Comparison of ENCODE assay signal across 1 cellular context in the genomic region with DNA sequence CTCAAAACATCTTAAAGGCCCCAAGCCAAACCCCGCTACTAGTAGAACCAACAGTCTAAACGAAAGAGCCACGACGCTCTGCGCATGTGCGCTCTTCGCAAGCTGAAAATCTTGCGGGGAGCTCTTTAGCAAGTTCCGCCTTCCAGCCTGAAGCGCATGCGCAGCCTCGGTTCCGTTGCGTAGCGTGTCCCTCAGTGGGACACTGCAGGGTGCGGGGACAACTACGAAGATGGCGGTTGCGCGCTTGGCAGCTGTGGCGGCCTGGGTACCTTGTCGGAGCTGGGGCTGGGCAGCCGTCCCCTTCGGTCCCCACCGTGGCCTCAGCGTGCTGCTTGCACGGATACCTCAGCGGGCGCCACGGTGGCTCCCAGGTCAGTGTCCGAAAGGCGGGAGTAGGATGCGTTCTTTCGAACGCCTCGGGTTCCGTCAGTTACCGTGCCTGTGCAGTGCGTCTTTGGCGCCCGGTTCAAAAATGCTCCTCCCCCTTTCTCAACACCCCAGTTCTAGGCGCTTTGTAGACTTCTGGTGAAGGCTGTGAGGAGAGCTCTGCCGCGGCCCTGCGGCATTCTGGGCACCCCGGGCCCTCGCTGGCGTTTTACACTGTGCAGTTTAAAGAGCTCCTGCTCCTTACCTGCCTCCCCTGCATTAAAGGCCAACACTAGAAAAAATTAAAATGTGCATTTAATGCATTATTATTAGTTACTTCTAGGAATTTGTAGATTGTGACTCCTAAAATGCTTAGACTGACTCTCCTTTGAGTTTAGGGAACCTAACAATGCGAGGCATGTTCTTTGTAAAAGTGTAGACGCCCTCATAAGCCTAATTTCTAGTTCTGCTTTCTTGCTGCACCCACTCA.
A peak's percentile ranks its signal among the peaks of the same experiment; 100 is the strongest.
TF ChIP-seq lines count a peak whose summit lies in the region.

A gene (plus strand): TSS at position 194 of the 856 bp plus-strand sequence. CDS start 36 bp downstream, at position 230.

TF ChIP-seq in HepG2, 621 proteins besides CTCF, POLR2A, EP300 and RAD21 (continued from another document and continues in another):
- TF ChIP-seq, protein P1, sequence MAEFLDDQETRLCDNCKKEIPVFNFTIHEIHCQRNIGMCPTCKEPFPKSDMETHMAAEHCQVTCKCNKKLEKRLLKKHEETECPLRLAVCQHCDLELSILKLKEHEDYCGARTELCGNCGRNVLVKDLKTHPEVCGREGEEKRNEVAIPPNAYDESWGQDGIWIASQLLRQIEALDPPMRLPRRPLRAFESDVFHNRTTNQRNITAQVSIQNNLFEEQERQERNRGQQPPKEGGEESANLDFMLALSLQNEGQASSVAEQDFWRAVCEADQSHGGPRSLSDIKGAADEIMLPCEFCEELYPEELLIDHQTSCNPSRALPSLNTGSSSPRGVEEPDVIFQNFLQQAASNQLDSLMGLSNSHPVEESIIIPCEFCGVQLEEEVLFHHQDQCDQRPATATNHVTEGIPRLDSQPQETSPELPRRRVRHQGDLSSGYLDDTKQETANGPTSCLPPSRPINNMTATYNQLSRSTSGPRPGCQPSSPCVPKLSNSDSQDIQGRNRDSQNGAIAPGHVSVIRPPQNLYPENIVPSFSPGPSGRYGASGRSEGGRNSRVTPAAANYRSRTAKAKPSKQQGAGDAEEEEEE (CRISPR knock-in tag; IDR thresholded peaks at IDR 0.05; ENCODE audit: borderline replicate concordance), result peak; percentile 75; the same call in 1 of the 2 replicates
- TF ChIP-seq, protein P2, sequence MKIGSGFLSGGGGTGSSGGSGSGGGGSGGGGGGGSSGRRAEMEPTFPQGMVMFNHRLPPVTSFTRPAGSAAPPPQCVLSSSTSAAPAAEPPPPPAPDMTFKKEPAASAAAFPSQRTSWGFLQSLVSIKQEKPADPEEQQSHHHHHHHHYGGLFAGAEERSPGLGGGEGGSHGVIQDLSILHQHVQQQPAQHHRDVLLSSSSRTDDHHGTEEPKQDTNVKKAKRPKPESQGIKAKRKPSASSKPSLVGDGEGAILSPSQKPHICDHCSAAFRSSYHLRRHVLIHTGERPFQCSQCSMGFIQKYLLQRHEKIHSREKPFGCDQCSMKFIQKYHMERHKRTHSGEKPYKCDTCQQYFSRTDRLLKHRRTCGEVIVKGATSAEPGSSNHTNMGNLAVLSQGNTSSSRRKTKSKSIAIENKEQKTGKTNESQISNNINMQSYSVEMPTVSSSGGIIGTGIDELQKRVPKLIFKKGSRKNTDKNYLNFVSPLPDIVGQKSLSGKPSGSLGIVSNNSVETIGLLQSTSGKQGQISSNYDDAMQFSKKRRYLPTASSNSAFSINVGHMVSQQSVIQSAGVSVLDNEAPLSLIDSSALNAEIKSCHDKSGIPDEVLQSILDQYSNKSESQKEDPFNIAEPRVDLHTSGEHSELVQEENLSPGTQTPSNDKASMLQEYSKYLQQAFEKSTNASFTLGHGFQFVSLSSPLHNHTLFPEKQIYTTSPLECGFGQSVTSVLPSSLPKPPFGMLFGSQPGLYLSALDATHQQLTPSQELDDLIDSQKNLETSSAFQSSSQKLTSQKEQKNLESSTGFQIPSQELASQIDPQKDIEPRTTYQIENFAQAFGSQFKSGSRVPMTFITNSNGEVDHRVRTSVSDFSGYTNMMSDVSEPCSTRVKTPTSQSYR (CRISPR knock-in tag; IDR thresholded peaks at IDR 0.05; ENCODE audit: borderline replicate concordance), result peak; percentile 15; the same call in 1 of the 2 replicates
- peak; percentile 95 for TF ChIP-seq TAF1 (CRISPR knock-in tag; IDR thresholded peaks at IDR 0.05)
- TF ChIP-seq SMAD9 (CRISPR knock-in tag; IDR thresholded peaks at IDR 0.05), result no peak
- TF ChIP-seq FOXO1 (CRISPR knock-in tag; IDR thresholded peaks at IDR 0.05), result peak; percentile 66; the same call in 1 of the 2 replicates
- TF ChIP-seq KAT7 (CRISPR knock-in tag; IDR thresholded peaks at IDR 0.05; ENCODE audit: borderline replicate concordance), result peak; percentile 69; the same call in 1 of the 2 replicates
- TF ChIP-seq, protein P3, sequence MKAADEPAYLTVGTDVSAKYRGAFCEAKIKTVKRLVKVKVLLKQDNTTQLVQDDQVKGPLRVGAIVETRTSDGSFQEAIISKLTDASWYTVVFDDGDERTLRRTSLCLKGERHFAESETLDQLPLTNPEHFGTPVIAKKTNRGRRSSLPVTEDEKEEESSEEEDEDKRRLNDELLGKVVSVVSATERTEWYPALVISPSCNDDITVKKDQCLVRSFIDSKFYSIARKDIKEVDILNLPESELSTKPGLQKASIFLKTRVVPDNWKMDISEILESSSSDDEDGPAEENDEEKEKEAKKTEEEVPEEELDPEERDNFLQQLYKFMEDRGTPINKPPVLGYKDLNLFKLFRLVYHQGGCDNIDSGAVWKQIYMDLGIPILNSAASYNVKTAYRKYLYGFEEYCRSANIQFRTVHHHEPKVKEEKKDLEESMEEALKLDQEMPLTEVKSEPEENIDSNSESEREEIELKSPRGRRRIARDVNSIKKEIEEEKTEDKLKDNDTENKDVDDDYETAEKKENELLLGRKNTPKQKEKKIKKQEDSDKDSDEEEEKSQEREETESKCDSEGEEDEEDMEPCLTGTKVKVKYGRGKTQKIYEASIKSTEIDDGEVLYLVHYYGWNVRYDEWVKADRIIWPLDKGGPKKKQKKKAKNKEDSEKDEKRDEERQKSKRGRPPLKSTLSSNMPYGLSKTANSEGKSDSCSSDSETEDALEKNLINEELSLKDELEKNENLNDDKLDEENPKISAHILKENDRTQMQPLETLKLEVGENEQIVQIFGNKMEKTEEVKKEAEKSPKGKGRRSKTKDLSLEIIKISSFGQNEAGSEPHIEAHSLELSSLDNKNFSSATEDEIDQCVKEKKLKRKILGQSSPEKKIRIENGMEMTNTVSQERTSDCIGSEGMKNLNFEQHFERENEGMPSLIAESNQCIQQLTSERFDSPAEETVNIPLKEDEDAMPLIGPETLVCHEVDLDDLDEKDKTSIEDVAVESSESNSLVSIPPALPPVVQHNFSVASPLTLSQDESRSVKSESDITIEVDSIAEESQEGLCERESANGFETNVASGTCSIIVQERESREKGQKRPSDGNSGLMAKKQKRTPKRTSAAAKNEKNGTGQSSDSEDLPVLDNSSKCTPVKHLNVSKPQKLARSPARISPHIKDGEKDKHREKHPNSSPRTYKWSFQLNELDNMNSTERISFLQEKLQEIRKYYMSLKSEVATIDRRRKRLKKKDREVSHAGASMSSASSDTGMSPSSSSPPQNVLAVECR (CRISPR knock-in tag; IDR thresholded peaks at IDR 0.05; ENCODE audit: borderline replicate concordance), result peak; percentile 91; the same call in 1 of the 2 replicates
- peak; percentile 61 for TF ChIP-seq MED1 (CRISPR knock-in tag; IDR thresholded peaks at IDR 0.05)
- TF ChIP-seq, protein P4, sequence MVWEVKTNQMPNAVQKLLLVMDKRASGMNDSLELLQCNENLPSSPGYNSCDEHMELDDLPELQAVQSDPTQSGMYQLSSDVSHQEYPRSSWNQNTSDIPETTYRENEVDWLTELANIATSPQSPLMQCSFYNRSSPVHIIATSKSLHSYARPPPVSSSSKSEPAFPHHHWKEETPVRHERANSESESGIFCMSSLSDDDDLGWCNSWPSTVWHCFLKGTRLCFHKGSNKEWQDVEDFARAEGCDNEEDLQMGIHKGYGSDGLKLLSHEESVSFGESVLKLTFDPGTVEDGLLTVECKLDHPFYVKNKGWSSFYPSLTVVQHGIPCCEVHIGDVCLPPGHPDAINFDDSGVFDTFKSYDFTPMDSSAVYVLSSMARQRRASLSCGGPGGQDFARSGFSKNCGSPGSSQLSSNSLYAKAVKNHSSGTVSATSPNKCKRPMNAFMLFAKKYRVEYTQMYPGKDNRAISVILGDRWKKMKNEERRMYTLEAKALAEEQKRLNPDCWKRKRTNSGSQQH (CRISPR knock-in tag; IDR thresholded peaks at IDR 0.05; ENCODE audit: low read depth), result peak; percentile 21; the same call in 1 of the 2 replicates
- no peak for TF ChIP-seq ESRRA (CRISPR knock-in tag; IDR thresholded peaks at IDR 0.05; ENCODE audit: low read depth)
- TF ChIP-seq ZMAT3 (CRISPR knock-in tag; conservative IDR thresholded peaks at IDR 0.05), result peak; percentile 88
- TF ChIP-seq, protein P5, sequence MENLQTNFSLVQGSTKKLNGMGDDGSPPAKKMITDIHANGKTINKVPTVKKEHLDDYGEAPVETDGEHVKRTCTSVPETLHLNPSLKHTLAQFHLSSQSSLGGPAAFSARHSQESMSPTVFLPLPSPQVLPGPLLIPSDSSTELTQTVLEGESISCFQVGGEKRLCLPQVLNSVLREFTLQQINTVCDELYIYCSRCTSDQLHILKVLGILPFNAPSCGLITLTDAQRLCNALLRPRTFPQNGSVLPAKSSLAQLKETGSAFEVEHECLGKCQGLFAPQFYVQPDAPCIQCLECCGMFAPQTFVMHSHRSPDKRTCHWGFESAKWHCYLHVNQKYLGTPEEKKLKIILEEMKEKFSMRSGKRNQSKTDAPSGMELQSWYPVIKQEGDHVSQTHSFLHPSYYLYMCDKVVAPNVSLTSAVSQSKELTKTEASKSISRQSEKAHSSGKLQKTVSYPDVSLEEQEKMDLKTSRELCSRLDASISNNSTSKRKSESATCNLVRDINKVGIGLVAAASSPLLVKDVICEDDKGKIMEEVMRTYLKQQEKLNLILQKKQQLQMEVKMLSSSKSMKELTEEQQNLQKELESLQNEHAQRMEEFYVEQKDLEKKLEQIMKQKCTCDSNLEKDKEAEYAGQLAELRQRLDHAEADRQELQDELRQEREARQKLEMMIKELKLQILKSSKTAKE (CRISPR knock-in tag; IDR thresholded peaks at IDR 0.05; ENCODE audit: borderline replicate concordance), result 0 out of 2 replicates have a peak, but pooled peaks have one; percentile 42
- TF ChIP-seq, protein P6, sequence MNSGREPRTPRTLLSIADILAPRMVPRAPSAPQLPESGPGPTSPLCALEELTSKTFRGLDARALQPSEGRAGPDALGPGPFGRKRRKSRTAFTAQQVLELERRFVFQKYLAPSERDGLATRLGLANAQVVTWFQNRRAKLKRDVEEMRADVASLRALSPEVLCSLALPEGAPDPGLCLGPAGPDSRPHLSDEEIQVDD (CRISPR knock-in tag; IDR thresholded peaks at IDR 0.05; ENCODE audit: borderline replicate concordance), result 0 out of 2 replicates have a peak, but pooled peaks have one; percentile 58
- TF ChIP-seq NPAS2 (CRISPR knock-in tag; IDR thresholded peaks at IDR 0.05; ENCODE audit: borderline replicate concordance), result no peak
- TF ChIP-seq NFE2L1 (CRISPR knock-in tag; IDR thresholded peaks at IDR 0.05; ENCODE audit: borderline replicate concordance), result 0 out of 2 replicates have a peak, but pooled peaks have one; percentile 33
- TF ChIP-seq U2AF1 (optimal IDR thresholded peaks at IDR 0.05; ENCODE audit: low read depth, low read length), result no peak
- peak; percentile 66; the same call in 1 of the 2 replicates for TF ChIP-seq NKX3-1 (CRISPR knock-in tag; IDR thresholded peaks at IDR 0.05)
- TF ChIP-seq, protein P7, sequence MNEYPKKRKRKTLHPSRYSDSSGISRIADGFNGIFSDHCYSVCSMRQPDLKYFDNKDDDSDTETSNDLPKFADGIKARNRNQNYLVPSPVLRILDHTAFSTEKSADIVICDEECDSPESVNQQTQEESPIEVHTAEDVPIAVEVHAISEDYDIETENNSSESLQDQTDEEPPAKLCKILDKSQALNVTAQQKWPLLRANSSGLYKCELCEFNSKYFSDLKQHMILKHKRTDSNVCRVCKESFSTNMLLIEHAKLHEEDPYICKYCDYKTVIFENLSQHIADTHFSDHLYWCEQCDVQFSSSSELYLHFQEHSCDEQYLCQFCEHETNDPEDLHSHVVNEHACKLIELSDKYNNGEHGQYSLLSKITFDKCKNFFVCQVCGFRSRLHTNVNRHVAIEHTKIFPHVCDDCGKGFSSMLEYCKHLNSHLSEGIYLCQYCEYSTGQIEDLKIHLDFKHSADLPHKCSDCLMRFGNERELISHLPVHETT (CRISPR knock-in tag; conservative IDR thresholded peaks at IDR 0.05), result 0 out of 2 replicates have a peak, but pooled peaks have one; percentile 47
- TF ChIP-seq, protein P8, sequence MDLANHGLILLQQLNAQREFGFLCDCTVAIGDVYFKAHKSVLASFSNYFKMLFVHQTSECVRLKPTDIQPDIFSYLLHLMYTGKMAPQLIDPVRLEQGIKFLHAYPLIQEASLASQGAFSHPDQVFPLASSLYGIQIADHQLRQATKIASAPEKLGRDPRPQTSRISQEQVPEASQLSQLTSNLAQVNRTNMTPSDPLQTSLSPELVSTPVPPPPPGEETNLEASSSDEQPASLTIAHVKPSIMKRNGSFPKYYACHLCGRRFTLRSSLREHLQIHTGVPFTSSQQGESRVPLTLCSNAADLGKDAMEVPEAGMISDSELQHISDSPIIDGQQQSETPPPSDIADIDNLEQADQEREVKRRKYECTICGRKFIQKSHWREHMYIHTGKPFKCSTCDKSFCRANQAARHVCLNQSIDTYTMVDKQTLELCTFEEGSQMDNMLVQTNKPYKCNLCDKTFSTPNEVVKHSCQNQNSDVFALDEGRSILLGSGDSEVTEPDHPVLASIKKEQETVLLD (CRISPR knock-in tag; IDR thresholded peaks at IDR 0.05; ENCODE audit: low read depth), result 0 out of 2 replicates have a peak, but pooled peaks have one; percentile 46
- TF ChIP-seq YEATS4 (CRISPR knock-in tag; IDR thresholded peaks at IDR 0.05; ENCODE audit: borderline replicate concordance), result peak; percentile 85
- TF ChIP-seq KLF11 (CRISPR knock-in tag; IDR thresholded peaks at IDR 0.05), result peak; percentile 48; the same call in 1 of the 2 replicates
- peak; percentile 88; the same call in 1 of the 2 replicates for TF ChIP-seq ZNF619 (CRISPR knock-in tag; IDR thresholded peaks at IDR 0.05)
- TF ChIP-seq, protein P9, sequence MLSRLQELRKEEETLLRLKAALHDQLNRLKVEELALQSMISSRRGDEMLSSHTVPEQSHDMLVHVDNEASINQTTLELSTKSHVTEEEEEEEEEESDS (CRISPR knock-in tag; IDR thresholded peaks at IDR 0.05; ENCODE audit: borderline replicate concordance), result no peak
- TF ChIP-seq TAF15 (IDR thresholded peaks at IDR 0.05; ENCODE audit: low read depth, low read length, poor library complexity, severe bottlenecking), result no peak
- 0 out of 2 replicates have a peak, but pooled peaks have one; percentile 49 for TF ChIP-seq TMF1 (CRISPR knock-in tag; IDR thresholded peaks at IDR 0.05; ENCODE audit: low read depth)
- TF ChIP-seq HOXD1 (CRISPR knock-in tag; IDR thresholded peaks at IDR 0.05), result 0 out of 2 replicates have a peak, but pooled peaks have one; percentile 32
- TF ChIP-seq, protein P10, sequence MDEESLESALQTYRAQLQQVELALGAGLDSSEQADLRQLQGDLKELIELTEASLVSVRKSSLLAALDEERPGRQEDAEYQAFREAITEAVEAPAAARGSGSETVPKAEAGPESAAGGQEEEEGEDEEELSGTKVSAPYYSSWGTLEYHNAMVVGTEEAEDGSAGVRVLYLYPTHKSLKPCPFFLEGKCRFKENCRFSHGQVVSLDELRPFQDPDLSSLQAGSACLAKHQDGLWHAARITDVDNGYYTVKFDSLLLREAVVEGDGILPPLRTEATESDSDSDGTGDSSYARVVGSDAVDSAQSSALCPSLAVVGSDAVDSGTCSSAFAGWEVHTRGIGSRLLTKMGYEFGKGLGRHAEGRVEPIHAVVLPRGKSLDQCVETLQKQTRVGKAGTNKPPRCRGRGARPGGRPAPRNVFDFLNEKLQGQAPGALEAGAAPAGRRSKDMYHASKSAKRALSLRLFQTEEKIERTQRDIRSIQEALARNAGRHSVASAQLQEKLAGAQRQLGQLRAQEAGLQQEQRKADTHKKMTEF (CRISPR knock-in tag; IDR thresholded peaks at IDR 0.05), result peak; percentile 89
- peak; percentile 60; the same call in 1 of the 2 replicates for TF ChIP-seq RXRA (CRISPR knock-in tag; IDR thresholded peaks at IDR 0.05)
- TF ChIP-seq MTA1 (CRISPR knock-in tag; IDR thresholded peaks at IDR 0.05; ENCODE audit: borderline replicate concordance), result peak; percentile 75; the same call in 1 of the 2 replicates
